8 cellular contexts compared by ENCODE assay signal in genomic region chr7:43869898-43870240, GRCh38. TPM values are rescaled to one million over a fixed set of nuclear protein-coding genes. Genes with fewer than 3 reads are reported as not detected.
DNase-seq lines count a peak whose midpoint lies in the region; ATAC-seq and TF ChIP-seq lines count a peak whose summit lies in the region.

No MANE protein-coding gene starts in this region.

- H3K4me1 Mint-ChIP-seq in HFFc6 (ENCODE audit: low read depth) = peaks cover 63% of the 10 kb centered on the region
- peaks cover 19% of the 10 kb centered on the region for H3K4me1 Mint-ChIP-seq in central memory CD8-positive, alpha-beta T cell

- H3K4me1 ChIP-seq in DND-41 (ENCODE audit: insufficient read depth, low read length) = peaks cover 24% of the 10 kb centered on the region
- H3K4me1 ChIP-seq in OCI-LY1 (ENCODE audit: insufficient read depth, low read length, severe bottlenecking) = peaks cover 20% of the 10 kb centered on the region
- peaks cover 6 to 21% of the 10 kb centered on the region in 2 donors for H3K4me1 ChIP-seq in thyroid gland

- TF ChIP-seq CTCF in DND-41 (IDR thresholded peaks at IDR 0.05; ENCODE audit: borderline replicate concordance, extremely low read depth, low read length, poor library complexity, severe bottlenecking) = no peak
- no peak for TF ChIP-seq CTCF in HFFc6 (IDR thresholded peaks at IDR 0.05)
- TF ChIP-seq CTCF in OCI-LY1 (IDR thresholded peaks at IDR 0.05; ENCODE audit: low read length) = no peak
- no peak for TF ChIP-seq CTCF in lower leg skin (IDR thresholded peaks at IDR 0.05)
- TF ChIP-seq CTCF in thyroid gland (IDR thresholded peaks at IDR 0.05) = no peak

- H3K79me2 ChIP-seq in DND-41 (ENCODE audit: insufficient read depth, low read length) (peaks cover 13% of the 10 kb centered on the region), OCI-LY1 (ENCODE audit: insufficient read depth, low read length) (no peaks in the 10 kb centered on the region)

- H2AFZ ChIP-seq in DND-41 (ENCODE audit: low read depth, low read length) (peak overlapping the region; percentile 81), OCI-LY1 (ENCODE audit: low read length) (peak overlapping the region; percentile 22)

- H3K9ac ChIP-seq in DND-41 (ENCODE audit: low read depth, low read length) (peak overlapping the region; percentile 60), OCI-LY1 (ENCODE audit: low read length) (peak overlapping the region; percentile 72)

- peaks cover 35% of the 10 kb centered on the region for H3K36me3 Mint-ChIP-seq in HFFc6 (ENCODE audit: low read depth)
- H3K36me3 Mint-ChIP-seq in central memory CD8-positive, alpha-beta T cell (ENCODE audit: insufficient read depth) = peaks cover 24% of the 10 kb centered on the region

- H3K9me2 ChIP-seq in OCI-LY1 (ENCODE audit: low read depth, low read length) = no peaks in the 10 kb centered on the region

- ATAC-seq in DND-41 (ENCODE audit: insufficient read depth, low read depth) = no peak
- ATAC-seq in central memory CD8-positive, alpha-beta T cell (replicated peaks; ENCODE audit: extremely low read depth, poor library complexity, severe bottlenecking) = no peak
- ATAC-seq in GM21737 (IDR thresholded peaks at IDR 0.05; ENCODE audit: unreplicated experiment) = no peak

- no peak for TF ChIP-seq POLR2A in lower leg skin (IDR thresholded peaks at IDR 0.05)
- no peak for TF ChIP-seq POLR2A in thyroid gland (IDR thresholded peaks at IDR 0.05)

- WGBS in lower leg skin, 2 donors = 24% methylated on average over 12 of the region's 12 CpGs
- 39 to 41% methylated on average over 12 of the region's 12 CpGs for WGBS in thyroid gland, 2 donors

- H3K27ac ChIP-seq in DND-41 (ENCODE audit: low read length) = peak overlapping the region; percentile 69
- H3K27ac ChIP-seq in OCI-LY1 (ENCODE audit: low read depth, low read length, poor library complexity, severe bottlenecking) = peak overlapping the region; percentile 2
- H3K27ac ChIP-seq in thyroid gland = peak overlapping the region; percentile 32 to 85 (median 59)

- H3K9me3 ChIP-seq in DND-41 (ENCODE audit: insufficient read depth, low read length, severe bottlenecking) = no peaks in the 10 kb centered on the region
- peaks cover 12% of the 10 kb centered on the region for H3K9me3 ChIP-seq in OCI-LY1 (ENCODE audit: low read length)
- H3K9me3 ChIP-seq in thyroid gland = no peaks in the 10 kb centered on the region

- peaks cover 4% of the 10 kb centered on the region; the same call in 1 of the 2 replicates for H3K9me3 Mint-ChIP-seq in HFFc6
- H3K9me3 Mint-ChIP-seq in central memory CD8-positive, alpha-beta T cell = no peaks in the 10 kb centered on the region

- DNase-seq in DND-41 (no peak), HFFc6 (peak; percentile 93), lower leg skin (ENCODE audit: low spot score in 2 of 2) (peak; percentile 58 to 89), thyroid gland (peak in 1 of 2 donors; percentile 16)
- no peak for DNase-seq in central memory CD8-positive, alpha-beta T cell (ENCODE audit: low spot score in 2 of 2)
- no peak for DNase-seq in activated CD4-positive, CD25-positive, alpha-beta regulatory T cell (lab: John Stamatoyannopoulos, UW)

- no peaks in the 10 kb centered on the region for H3F3A ChIP-seq in OCI-LY1 (ENCODE audit: insufficient read depth, low read length)

- intact Hi-C loops in lower leg skin (cut with DNase I; ENCODE audit: low total_unique reads) (no loop called here), thyroid gland (cut with DNase I) (no loop called here)

- H3K4me2 ChIP-seq in DND-41 (ENCODE audit: insufficient read depth, low read length) (peak overlapping the region; percentile 97), OCI-LY1 (ENCODE audit: low read length) (peak overlapping the region; percentile 70)

- H3K36me3 ChIP-seq in DND-41 (ENCODE audit: insufficient read depth, low read length) (peaks cover 25% of the 10 kb centered on the region), OCI-LY1 (ENCODE audit: insufficient read depth, low read length) (peaks cover 49% of the 10 kb centered on the region), thyroid gland (peaks cover 11% of the 10 kb centered on the region in 2 donors)

- H3K27ac Mint-ChIP-seq in HFFc6 = peak overlapping the region; percentile 100
- H3K27ac Mint-ChIP-seq in central memory CD8-positive, alpha-beta T cell (ENCODE audit: low read depth) = peak overlapping the region; percentile 79

- peak overlapping the region; percentile 76 to 97; a peak in 3 of 4 replicates for H3K4me3 ChIP-seq in DND-41 (ENCODE audit: low read depth in 1 of 2, low read length in 2 of 2)
- peak overlapping the region; percentile 82 for H3K4me3 ChIP-seq in OCI-LY1 (ENCODE audit: low read depth, low read length, poor library complexity, severe bottlenecking)
- H3K4me3 ChIP-seq in lower leg skin (ENCODE audit: low read depth, poor library complexity, severe bottlenecking) = peak overlapping the region; percentile 24
- peak overlapping the region; percentile 28 to 72 (median 38) for H3K4me3 ChIP-seq in thyroid gland (replicated peaks in 1 of 3)

- peaks cover 11% of the 10 kb centered on the region for H3K27me3 Mint-ChIP-seq in HFFc6 (ENCODE audit: insufficient read depth)
- H3K27me3 Mint-ChIP-seq in central memory CD8-positive, alpha-beta T cell = no peaks in the 10 kb centered on the region

- H4K20me1 ChIP-seq in DND-41 (ENCODE audit: insufficient read depth, low read length) (0 out of 2 replicates have a peak, but pooled peaks cover 1% of the 10 kb centered on the region), OCI-LY1 (ENCODE audit: insufficient read depth, low read length) (no peaks in the 10 kb centered on the region)

- H3K27me3 ChIP-seq in DND-41 (ENCODE audit: insufficient read depth, low read length, poor library complexity) (no peaks in the 10 kb centered on the region), OCI-LY1 (ENCODE audit: insufficient read depth, low read length) (no peaks in the 10 kb centered on the region; the same call in 1 of the 2 replicates), thyroid gland (no peaks in the 10 kb centered on the region)

- peak overlapping the region; percentile 90 for H3K4me3 Mint-ChIP-seq in HFFc6
- peak overlapping the region; percentile 92 for H3K4me3 Mint-ChIP-seq in central memory CD8-positive, alpha-beta T cell

RNA-seq across cellular contexts. Expression of gene MRPS24, which starts 0.6 kb away (rescaled TPM):
- 100 to 1,000 TPM; 158 to 211 (median 199) TPM for total RNA-seq in HFFc6 (2021; fragmentation: NEBNext Ultra II Directional; extraction: Animal tissue kit (Norgen Biotek cat#: 25700))
- total RNA-seq in lower leg skin (100 to 1,000 TPM in 1 of 4 donors, 10 to 100 TPM in 3; 64.9 to 135 (median 92.5) TPM), thyroid gland (100 to 1,000 TPM in 1 of 4 donors, 10 to 100 TPM in 3; 52.2 to 110 (median 88.7) TPM)

RNA-seq across cellular contexts. Expression of gene URGCP, which starts 36.5 kb away (rescaled TPM):
- total RNA-seq in HFFc6 (2021; fragmentation: NEBNext Ultra II Directional; extraction: Animal tissue kit (Norgen Biotek cat#: 25700)) = 10 to 100 TPM; 41.4 to 53.2 (median 43.2) TPM
- total RNA-seq in lower leg skin (10 to 100 TPM; 26.3 to 42.0 (median 34.5) TPM), thyroid gland (10 to 100 TPM; 33.2 to 51.6 (median 41.0) TPM)

RNA-seq across cellular contexts. Expression of gene UBE2D4, which starts 56.4 kb away (rescaled TPM):
- 10 to 100 TPM; 12.6 to 15.7 (median 14.4) TPM for total RNA-seq in HFFc6 (2021; fragmentation: NEBNext Ultra II Directional; extraction: Animal tissue kit (Norgen Biotek cat#: 25700))
- total RNA-seq in lower leg skin (10 to 100 TPM; 13.0 to 23.9 (median 20.8) TPM), thyroid gland (10 to 100 TPM; 28.2 to 50.4 (median 31.1) TPM)

Comparison
In these comparisons a context has a peak if more than half of its experiments do, and no peak if none do; other contexts are left out.
1. DNase-seq: peak in HFFc6 (single experiment) and lower leg skin (2 of 2); none in DND-41 (single experiment), central memory CD8-positive, alpha-beta T cell (0 of 2) and activated CD4-positive, CD25-positive, alpha-beta regulatory T cell (0 of 4).
2. H3K27ac ChIP-seq: peak in every context shown above with its lines; median percentile 69 in DND-41; 59 in thyroid gland; 2 in OCI-LY1.
3. H3K4me3 ChIP-seq: peak in every context shown above with its lines; median percentile 86 in DND-41; 82 in OCI-LY1; 38 in thyroid gland; 24 in lower leg skin.